Comparison of ENCODE assay signal across 8 cellular contexts in the genomic region with DNA sequence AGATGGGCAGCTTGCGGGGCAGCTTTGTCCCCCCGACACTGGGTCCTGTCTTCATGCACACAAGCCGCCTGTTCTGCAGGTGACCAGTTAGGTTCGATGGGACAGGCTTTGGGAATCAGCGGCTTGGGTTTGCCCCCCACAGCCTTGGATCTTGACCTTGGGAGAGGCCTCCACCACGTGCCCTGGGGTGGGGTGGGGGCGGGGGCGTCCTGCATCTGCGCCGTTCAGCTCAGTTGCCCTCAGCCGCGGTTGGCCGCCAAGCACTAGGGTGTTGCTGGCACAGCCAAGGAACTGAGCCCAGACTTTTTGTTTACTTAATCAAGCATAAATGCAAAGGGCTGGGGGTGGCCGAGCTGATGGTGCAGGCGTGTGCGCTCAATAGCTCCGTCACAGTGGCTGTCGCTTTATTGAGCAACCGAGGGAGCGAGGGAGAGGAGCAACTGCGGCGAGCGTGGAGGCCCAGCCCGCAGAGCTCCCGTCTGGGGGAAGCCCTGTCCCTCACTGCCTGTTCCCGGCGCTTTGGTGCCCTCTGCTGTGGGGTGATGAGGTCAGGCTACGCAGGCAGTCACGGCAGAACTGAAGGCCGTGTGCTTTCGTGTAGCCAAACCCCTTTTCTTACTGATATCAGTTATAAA. TPM values are rescaled to one million over a fixed set of nuclear protein-coding genes. Genes with fewer than 3 reads are reported as not detected.
A peak's percentile ranks its signal among the peaks of the same experiment; 100 is the strongest.
DNase-seq lines count a peak whose midpoint lies in the region; ATAC-seq and TF ChIP-seq lines count a peak whose summit lies in the region.

No MANE protein-coding gene starts in this region.

- H3K27me3 ChIP-seq in GM23338 (ENCODE audit: insufficient read depth) = no peaks in the 10 kb centered on the region

- peaks cover 4% of the 10 kb centered on the region for H3K36me3 Mint-ChIP-seq in GM23338 (ENCODE audit: low read depth)

- TF ChIP-seq CTCF in AG10803 (conservative IDR thresholded peaks at IDR 0.05; ENCODE audit: low read length) = peak; percentile 87
- TF ChIP-seq CTCF in GM23338 (conservative IDR thresholded peaks at IDR 0.05; ENCODE audit: low read depth in 2 of 2) = peak; percentile 65 to 89

- no peaks in the 10 kb centered on the region for H3K4me1 ChIP-seq in GM23338 (ENCODE audit: insufficient read depth)

- peak; percentile 94 for ATAC-seq in GM23338
- peak; percentile 95 for ATAC-seq in left colon
- no peak for ATAC-seq in HG03342 (IDR thresholded peaks at IDR 0.05; ENCODE audit: unreplicated experiment)

- intact Hi-C loops in left colon (cut with DNase I, micrococcal nuclease) = loop anchor here (10.0 kb wide), 2 partner anchors 221 to 241 kb away; partner anchors contain the start of gene MAP1LC3B (in 1 of the 2)

- H4K20me1 ChIP-seq in GM23338 (replicated peaks; ENCODE audit: insufficient read depth) = peaks cover 3% of the 10 kb centered on the region

- H3K27me3 Mint-ChIP-seq in GM23338 (ENCODE audit: insufficient read depth, low read depth, poor library complexity) = peaks cover 14% of the 10 kb centered on the region

- H3K36me3 ChIP-seq in GM23338 (ENCODE audit: insufficient read depth) = no peaks in the 10 kb centered on the region

- H3F3A ChIP-seq in GM23338 (replicated peaks; ENCODE audit: low read depth) = no peaks in the 10 kb centered on the region

- H3K4me3 ChIP-seq in AG10803 (ENCODE audit: low read length) (peak overlapping the region; percentile 15; the same call in 1 of the 2 replicates), GM23338 (no peak overlapping the region)

- H3K4me1 Mint-ChIP-seq in GM23338 = peaks cover 4% of the 10 kb centered on the region

- H3K27ac ChIP-seq in GM23338 (ENCODE audit: low read depth) = no peak overlapping the region

- peak; percentile 83 for DNase-seq in AG10803 (ENCODE audit: low read depth)
- DNase-seq in GM23338 (ENCODE audit: low spot score) = peak; percentile 92
- DNase-seq in NCI-H510A treated with DMSO at 0.1 percent for 48 hours (lab: John Stamatoyannopoulos, UW) = peak; percentile 49
- peak; percentile 76 to 83 for DNase-seq in activated CD4-positive, alpha-beta T cell treated with anti-CD3 and anti-CD28 coated beads for 24 hours (ENCODE audit: low read depth in 2 of 2)
- peak; percentile 87 for DNase-seq in cerebellar cortex (ENCODE audit: low spot score)
- DNase-seq in left colon = peak; percentile 73 to 86
- peak; percentile 78 to 81 for DNase-seq in stimulated activated CD4-positive, alpha-beta T cell treated with anti-CD3 and anti-CD28 coated beads, Interleukin-4, amount 100 ng/mL, for 4 hours

- H2AFZ ChIP-seq in GM23338 = no peak overlapping the region

- peak overlapping the region; percentile 51; the same call in 1 of the 2 replicates for H3K4me2 ChIP-seq in GM23338

- H3K79me2 ChIP-seq in GM23338 (replicated peaks; ENCODE audit: insufficient read depth) = no peaks in the 10 kb centered on the region

- H3K27ac Mint-ChIP-seq in GM23338 = no peak overlapping the region; the same call in 1 of the 2 replicates

- H3K4me3 Mint-ChIP-seq in GM23338 = peak overlapping the region; percentile 54

- H3K9me3 Mint-ChIP-seq in GM23338 = peaks cover 3% of the 10 kb centered on the region; the same call in 2 of the 3 replicates

- H3K9me2 ChIP-seq in GM23338 (ENCODE audit: insufficient read depth) = no peaks in the 10 kb centered on the region

TF ChIP-seq in GM23338, 12 proteins besides CTCF, POLR2A, EP300 and RAD21:
- TF ChIP-seq CREB1 (CRISPR knock-in tag; IDR thresholded peaks at IDR 0.05; ENCODE audit: low read depth) (peak; percentile 44; the same call in 1 of the 2 replicates), POLR2AphosphoS5 (IDR thresholded peaks at IDR 0.05; ENCODE audit: low read depth) (no peak)

RNA-seq across cellular contexts. Expression of gene JPH3, which starts 33.9 kb away (rescaled TPM):
- total RNA-seq in GM23338 (2014; rRNA removed; shearing (Covaris generic)) = 35.2 and 38.3 TPM in 2 replicates
- 8.4 and 8.8 TPM in 2 replicates for polyA plus RNA-seq in GM23338 (2016; fragmentation: Nextera tagmentation; extraction: Ambion mirVana)
- total RNA-seq in left colon = under 1 TPM; 0.18 to 0.39 TPM

Comparison
In these comparisons a context has a peak if more than half of its experiments do, and no peak if none do; other contexts are left out.
1. RNA of gene JPH3, which starts 33.9 kb away (total RNA-seq): 35.2 to 38.3 TPM in GM23338; 0.18 to 0.39 TPM in left colon; every median in the first group is over 10 times any median in the second.
2. Peak in every context shown above with its lines, with median percentiles within 50 percentile points of each other: DNase-seq.